ENCODE assay signal across 34 cellular contexts in genomic region chr3:62171789-62172188, GRCh38.
DNase-seq lines count a peak whose midpoint lies in the region; ATAC-seq, FAIRE-seq and TF ChIP-seq lines count a peak whose summit lies in the region.
"Had no signal": no experiment of that assay in that cellular context is flagged by ENCODE, and none has a peak within 500 bp of the region (broad histone marks: within the 10 kb centered on the region; RNA-seq: fewer than 3 reads in every experiment).

No MANE protein-coding gene starts in this region.

- no peak overlapping the region for H3K4me3 Mint-ChIP-seq in activated naive CD4-positive, alpha-beta T cell treated with anti-CD3 and anti-CD28 coated beads for 36 hours
- H3K4me3 Mint-ChIP-seq: B cell; CD14-positive monocyte; CD4-positive, alpha-beta memory T cell; CD4-positive, alpha-beta T cell; CD4-positive, CD25-positive, alpha-beta regulatory T cell; CD8-positive, alpha-beta memory T cell; CD8-positive, alpha-beta T cell had no signal

- H2AFZ ChIP-seq in HepG2 (ENCODE audit: low read length) (no peak overlapping the region), IMR-90 (replicated peaks; ENCODE audit: low read length, poor library complexity) (no peak overlapping the region)

- H3K4ac ChIP-seq in IMR-90 (ENCODE audit: low read depth, low read length) = no peak overlapping the region

- peaks cover 10% of the 10 kb centered on the region for H3K27me3 Mint-ChIP-seq in activated naive CD4-positive, alpha-beta T cell treated with anti-CD3 and anti-CD28 coated beads for 36 hours (ENCODE audit: low read depth)
- H3K27me3 Mint-ChIP-seq: B cell; CD4-positive, CD25-positive, alpha-beta regulatory T cell; CD8-positive, alpha-beta memory T cell had no signal

- H3K4me2 ChIP-seq in HepG2 (ENCODE audit: low read depth, low read length) = no peak overlapping the region
- H3K4me2 ChIP-seq in A549 = no peak overlapping the region
- no peak overlapping the region for H3K4me2 ChIP-seq in IMR-90 (ENCODE audit: low read depth, low read length)

- H3K4me1 ChIP-seq in HepG2 (ENCODE audit: insufficient read depth, low read length) (no peaks in the 10 kb centered on the region), right lobe of liver (no peaks in the 10 kb centered on the region), A549 (no peaks in the 10 kb centered on the region), IMR-90 (ENCODE audit: control insufficient read depth, insufficient read depth, low read length) (peaks cover 1% of the 10 kb centered on the region; the same call in 1 of the 2 replicates), small intestine (ENCODE audit: control insufficient read depth in 2 of 2, insufficient read depth in 1 of 2, low read depth in 1 of 2, low read length in 1 of 2) (no peaks in the 10 kb centered on the region)
- H3K4me1 ChIP-seq: BE2C, Caco-2 had no signal

- TF ChIP-seq RAD21 in HepG2 (CRISPR knock-in tag; IDR thresholded peaks at IDR 0.05) = no peak
- no peak for TF ChIP-seq RAD21 in A549 (conservative IDR thresholded peaks at IDR 0.05 in 1 of 2, IDR thresholded peaks at IDR 0.05 in 1 of 2)
- TF ChIP-seq RAD21 in IMR-90 (IDR thresholded peaks at IDR 0.05; ENCODE audit: low read length) = no peak

- WGBS in HepG2 (ENCODE audit: low lambda C conversion rate) = 99% methylated on average over 2 of the region's 2 CpGs
- 100% methylated on average over 2 of the region's 2 CpGs for WGBS in right lobe of liver (ENCODE audit: insufficient coverage, low coverage, low lambda C conversion rate, missing lambda C conversion rate)
- 40% methylated on average over 2 of the region's 2 CpGs for WGBS in A549 (ENCODE audit: missing lambda C conversion rate)
- no CpG with 5 or more reads among the region's 2 CpGs for WGBS in IMR-90 (ENCODE audit: extremely low coverage in 2 of 2, insufficient read length in 1 of 2), 2 experiments
- 84 to 99% (median 91%) methylated on average over 2 of the region's 2 CpGs for WGBS in small intestine, 3 donors

- H4K20me1 ChIP-seq in HepG2 (ENCODE audit: insufficient read depth, low read length) (no peaks in the 10 kb centered on the region), IMR-90 (ENCODE audit: insufficient read depth, low read length) (no peaks in the 10 kb centered on the region)
- H4K20me1 ChIP-seq: BLaER1; BLaER1 treated with 17β-estradiol and CSF1 and Interleukin-3, amounts not matched to agents 10 nM and 100 nM had no signal

- no peak for FAIRE-seq in HepG2 (lab: Jason Lieb, UNC)
- FAIRE-seq in A549 (lab: Jason Lieb, UNC) = no peak
- no peak for FAIRE-seq in small intestine (lab: Jason Lieb, UNC)
- FAIRE-seq: A204.1, D721Med had no signal

- dilution Hi-C loops in IMR-90 (cut with HindIII; ENCODE audit: low sequenced_read_pairs, unreplicated experiment) = no loop called here

- no peaks in the 10 kb centered on the region; a peak in 1 of 4 replicates for H3K79me1 ChIP-seq in IMR-90 (ENCODE audit: low read depth in 1 of 2, low read length in 2 of 2)

- ATAC-seq in HepG2 (no peak), right lobe of liver (no peak), A549 (no peak), IMR-90 (ENCODE audit: low read depth) (no peak)
- ATAC-seq: CD8-positive, alpha-beta T cell had no signal

- H3K79me2 ChIP-seq in HepG2 (ENCODE audit: insufficient read depth, low read length) = no peaks in the 10 kb centered on the region

- H3K4me3 ChIP-seq in HepG2 (replicated peaks in 1 of 3; ENCODE audit: insufficient read depth in 1 of 3, low read depth in 2 of 3, low read length in 3 of 3) (no peak overlapping the region), right lobe of liver (no peak overlapping the region), A549 (no peak overlapping the region), IMR-90 (ENCODE audit: insufficient read depth, low read depth, low read length) (no peak overlapping the region), small intestine (ENCODE audit: low read depth in 1 of 2, low read length in 2 of 2) (no peak overlapping the region)
- H3K4me3 ChIP-seq: BLaER1; BLaER1 treated with 17β-estradiol and CSF1 and Interleukin-3, amounts not matched to agents 10 nM and 100 nM had no signal

- H2BK15ac ChIP-seq in IMR-90 (ENCODE audit: low read depth, low read length) = no peak overlapping the region

- H3K4me1 Mint-ChIP-seq in activated naive CD4-positive, alpha-beta T cell treated with anti-CD3 and anti-CD28 coated beads for 36 hours (ENCODE audit: low read depth) = no peaks in the 10 kb centered on the region
- H3K4me1 Mint-ChIP-seq: B cell; CD14-positive monocyte; CD4-positive, alpha-beta memory T cell; CD4-positive, CD25-positive, alpha-beta regulatory T cell; CD8-positive, alpha-beta memory T cell had no signal

- H3K23ac ChIP-seq in IMR-90 (ENCODE audit: low read depth, low read length) = no peak overlapping the region

- no peak overlapping the region for H2BK120ac ChIP-seq in IMR-90 (ENCODE audit: low read depth, low read length)

- no peak overlapping the region for H2AK5ac ChIP-seq in IMR-90 (ENCODE audit: low read depth, low read length)

- no TSS peak for BruUV-seq in HepG2 (replicated peaks; lab: Mats Ljungman, UMichigan)
- BruUV-seq in IMR-90 (replicated peaks; lab: Mats Ljungman, UMichigan) = no TSS peak

- in situ Hi-C loops in HepG2 (cut with HindIII; ENCODE audit: extremely low pct_ligation_motif_present, low pct_unique_long_range_greater_than_20kb) = no loop called here
- in situ Hi-C loops in IMR-90 (cut with MboI; ENCODE audit: low sequenced_read_pairs) = no loop called here

- DNase-seq in HepG2 (ENCODE audit: low spot score) (no peak), right lobe of liver (no peak), A549 (ENCODE audit: low read depth in 1 of 2, low spot score in 1 of 2) (no peak), IMR-90 (no peak), small intestine (no peak)
- no peak for DNase-seq in activated naive CD4-positive, alpha-beta T cell treated with anti-CD3 and anti-CD28 coated beads for 36 hours
- DNase-seq: 8988T; ACHN; AML-193; BE2C; C1 segment of cervical spinal cord; Caco-2; Calu3; CD4-positive, alpha-beta memory T cell; CD4-positive, alpha-beta T cell; CD4-positive, CD25-positive, alpha-beta regulatory T cell; CD8-positive, alpha-beta memory T cell; CD8-positive, alpha-beta T cell; COR-L47; DMS 273 treated with DMSO at 0.1 percent for 48 hours; DMS153; DMS53; DMS79; DMS79 treated with DMSO at 0.1 percent for 48 hours; DND-41; EL had no signal

- no peaks in the 10 kb centered on the region for H3K9me3 ChIP-seq in HepG2 (ENCODE audit: low read length)
- no peaks in the 10 kb centered on the region for H3K9me3 ChIP-seq in right lobe of liver
- no peaks in the 10 kb centered on the region for H3K9me3 ChIP-seq in A549
- H3K9me3 ChIP-seq in IMR-90 (ENCODE audit: control insufficient read depth, insufficient read depth, low read length) = no peaks in the 10 kb centered on the region
- H3K9me3 ChIP-seq in small intestine (ENCODE audit: control insufficient read depth, low read depth) = no peaks in the 10 kb centered on the region
- H3K9me3 ChIP-seq: BE2C, Caco-2 had no signal

- TF ChIP-seq POLR2A in HepG2 (IDR thresholded peaks at IDR 0.05; ENCODE audit: insufficient read depth in 1 of 2, low read depth in 2 of 2, low read length in 2 of 2) = no peak
- no peak for TF ChIP-seq POLR2A in right lobe of liver (IDR thresholded peaks at IDR 0.05)
- no peak for TF ChIP-seq POLR2A in A549 (IDR thresholded peaks at IDR 0.05; ENCODE audit: low read length)
- no peak for TF ChIP-seq POLR2A in IMR-90 (IDR thresholded peaks at IDR 0.05; ENCODE audit: low read depth, low read length)

- POLR2A ChIA-PET in HepG2 (lab: Yijun Ruan, JAX) (no interaction called here), A549 (lab: Yijun Ruan, JAX) (no interaction called here), IMR-90 (lab: Charles Lee; ENCODE audit: unreplicated experiment) (no interaction called here)

- H3K27ac Mint-ChIP-seq in activated naive CD4-positive, alpha-beta T cell treated with anti-CD3 and anti-CD28 coated beads for 36 hours = no peak overlapping the region
- H3K27ac Mint-ChIP-seq: B cell; CD14-positive monocyte; CD4-positive, alpha-beta memory T cell; CD4-positive, alpha-beta T cell; CD4-positive, CD25-positive, alpha-beta regulatory T cell; CD8-positive, alpha-beta memory T cell; CD8-positive, alpha-beta T cell had no signal

- no peaks in the 10 kb centered on the region for H3K36me3 Mint-ChIP-seq in activated naive CD4-positive, alpha-beta T cell treated with anti-CD3 and anti-CD28 coated beads for 36 hours (ENCODE audit: low read depth)
- H3K36me3 Mint-ChIP-seq: CD14-positive monocyte; CD4-positive, alpha-beta memory T cell; CD4-positive, CD25-positive, alpha-beta regulatory T cell; CD8-positive, alpha-beta memory T cell; CD8-positive, alpha-beta T cell had no signal

- TF ChIP-seq EP300 in HepG2 (IDR thresholded peaks at IDR 0.05; ENCODE audit: low read depth in 2 of 2, low read length in 2 of 2) (no peak), HepG2 (CRISPR knock-in tag; IDR thresholded peaks at IDR 0.05; ENCODE audit: borderline replicate concordance) (no peak), A549 (IDR thresholded peaks at IDR 0.05) (no peak)

- H2BK20ac ChIP-seq in IMR-90 (ENCODE audit: low read depth, low read length) = no peak overlapping the region

- no peak overlapping the region for H3K27ac ChIP-seq in HepG2 (ENCODE audit: extremely low read length, insufficient read depth, low read length)
- H3K27ac ChIP-seq in right lobe of liver = no peak overlapping the region
- no peak overlapping the region for H3K27ac ChIP-seq in A549
- no peak overlapping the region for H3K27ac ChIP-seq in IMR-90 (ENCODE audit: insufficient read depth, low read length)
- H3K27ac ChIP-seq in small intestine (ENCODE audit: low read depth in 1 of 2, low read length in 1 of 2) = no peak overlapping the region
- H3K27ac ChIP-seq: 22Rv1; BLaER1; BLaER1 treated with 17β-estradiol and CSF1 and Interleukin-3, amounts not matched to agents 10 nM and 100 nM; C4-2B had no signal

- CTCF ChIA-PET in HepG2 (lab: Yijun Ruan, JAX; ENCODE audit: low intra/inter-chr PET ratio, low total read pairs) (no interaction called here), A549 (lab: Yijun Ruan, JAX) (no interaction called here), IMR-90 (lab: Yijun Ruan, JAX) (no interaction called here)
- CTCF ChIA-PET in activated naive CD4-positive, alpha-beta T cell treated with anti-CD3 and anti-CD28 coated beads for 36 hours (lab: Charles Lee) = no interaction called here

- no peak overlapping the region for H3K18ac ChIP-seq in IMR-90 (ENCODE audit: low read depth, low read length)

- no peak overlapping the region for H3K9ac ChIP-seq in HepG2 (ENCODE audit: insufficient read depth, low read depth, low read length)
- no peak overlapping the region for H3K9ac ChIP-seq in IMR-90 (ENCODE audit: low read depth, low read length)
- H3K9ac ChIP-seq: BLaER1; BLaER1 treated with 17β-estradiol and CSF1 and Interleukin-3, amounts not matched to agents 10 nM and 100 nM had no signal

- H3K56ac ChIP-seq in IMR-90 (ENCODE audit: extremely low read depth, insufficient read depth, low read length) = no peak overlapping the region

- H3K27me3 ChIP-seq in HepG2 (ENCODE audit: control insufficient read depth in 1 of 2, insufficient read depth in 2 of 2, low read length in 2 of 2) = no peaks in the 10 kb centered on the region
- no peaks in the 10 kb centered on the region for H3K27me3 ChIP-seq in right lobe of liver
- no peaks in the 10 kb centered on the region for H3K27me3 ChIP-seq in IMR-90 (ENCODE audit: control insufficient read depth, insufficient read depth, low read length)
- no peaks in the 10 kb centered on the region for H3K27me3 ChIP-seq in small intestine (ENCODE audit: control insufficient read depth in 2 of 2, insufficient read depth in 2 of 2, low read length in 2 of 2)
- H3K27me3 ChIP-seq: BLaER1; BLaER1 treated with 17β-estradiol and CSF1 and Interleukin-3, amounts not matched to agents 10 nM and 100 nM had no signal

- peaks cover 6% of the 10 kb centered on the region for H3K9me3 Mint-ChIP-seq in activated naive CD4-positive, alpha-beta T cell treated with anti-CD3 and anti-CD28 coated beads for 36 hours
- H3K9me3 Mint-ChIP-seq: CD8-positive, alpha-beta T cell had no signal

- H3K36me3 ChIP-seq in HepG2 (replicated peaks in 1 of 2; ENCODE audit: control insufficient read depth in 1 of 2, insufficient read depth in 2 of 2, low read length in 2 of 2) = peaks cover 7 to 13% of the 10 kb centered on the region in 2 experiments; a peak in 2 of 5 replicates
- no peaks in the 10 kb centered on the region for H3K36me3 ChIP-seq in right lobe of liver
- H3K36me3 ChIP-seq in IMR-90 (ENCODE audit: control insufficient read depth, insufficient read depth, low read length) = peaks cover 2% of the 10 kb centered on the region; the same call in 1 of the 2 replicates
- no peaks in the 10 kb centered on the region for H3K36me3 ChIP-seq in small intestine (ENCODE audit: control insufficient read depth in 2 of 2, insufficient read depth in 2 of 2, low read length in 2 of 2)
- H3K36me3 ChIP-seq: BE2C had no signal

- TF ChIP-seq CTCF in HepG2 (CRISPR knock-in tag; IDR thresholded peaks at IDR 0.05) (no peak), right lobe of liver (IDR thresholded peaks at IDR 0.05) (no peak), A549 (IDR thresholded peaks at IDR 0.05) (no peak), IMR-90 (conservative IDR thresholded peaks at IDR 0.05; ENCODE audit: low read depth, low read length) (no peak)

- intact Hi-C loops in HepG2 (cut with micrococcal nuclease; ENCODE audit: unreplicated experiment) (no loop called here), right lobe of liver (cut with DNase I) (no loop called here), IMR-90 (cut with micrococcal nuclease) (no loop called here)
- intact Hi-C loops in activated naive CD4-positive, alpha-beta T cell treated with anti-CD3 and anti-CD28 coated beads for 36 hours (cut with micrococcal nuclease) = no loop called here

- no peak overlapping the region for H4K91ac ChIP-seq in IMR-90 (ENCODE audit: insufficient read depth, low read depth, low read length)

- H4K5ac ChIP-seq in IMR-90 (ENCODE audit: low read depth, low read length) = no peak overlapping the region

- H2BK5ac ChIP-seq in IMR-90 (ENCODE audit: low read depth, low read length, poor library complexity, severe bottlenecking) = no peak overlapping the region

- no peak overlapping the region for H4K8ac ChIP-seq in IMR-90 (ENCODE audit: low read depth in 2 of 2, low read length in 2 of 2)

- no peak overlapping the region for H2AK9ac ChIP-seq in IMR-90 (replicated peaks; ENCODE audit: low read depth, low read length, poor library complexity)

- H3K9me1 ChIP-seq in IMR-90 (ENCODE audit: insufficient read depth, low read length) = no peaks in the 10 kb centered on the region; the same call in 1 of the 2 replicates

- no peak overlapping the region for H3K14ac ChIP-seq in IMR-90 (replicated peaks; ENCODE audit: low read depth, low read length)

Comparison
In these comparisons a context has a peak if more than half of its experiments do, and no peak if none do; other contexts are left out.
1. Of the 38 proteins assayed by ChIP-seq in both HepG2 and A549: peak only in HepG2: none; only in A549: none; in both: MAFK; in neither: 37.